25 cellular contexts compared by ENCODE assay signal in the genomic region with DNA sequence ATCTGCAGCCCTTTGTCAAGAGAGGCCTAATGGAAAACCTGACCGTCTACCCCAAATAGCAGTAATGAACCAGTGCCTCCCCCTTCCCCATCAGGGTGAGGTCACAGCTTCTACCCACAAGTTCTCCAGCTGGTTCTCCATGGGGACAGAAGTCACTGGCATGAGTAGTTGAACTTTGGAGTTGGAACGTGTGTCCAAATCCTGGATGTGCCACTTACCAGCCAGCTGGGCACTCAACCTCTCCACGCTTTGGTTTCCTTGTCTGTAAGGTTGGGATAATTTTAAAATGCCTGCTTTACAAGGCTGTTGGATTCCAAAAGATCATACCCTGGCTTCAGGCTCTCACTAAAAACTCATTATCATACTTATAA. TPM values are rescaled to one million over a fixed set of nuclear protein-coding genes. Genes with fewer than 3 reads are reported as not detected.
DNase-seq lines count a peak whose midpoint lies in the region; ATAC-seq and TF ChIP-seq lines count a peak whose summit lies in the region.
"Had no signal": no experiment of that assay in that cellular context is flagged by ENCODE, and none has a peak within 500 bp of the region (broad histone marks: within the 10 kb centered on the region; RNA-seq: fewer than 3 reads in every experiment).

No MANE protein-coding gene starts in this region.

- intact Hi-C loops in right lobe of liver (cut with DNase I) = loop anchor here (10.0 kb wide), 2 partner anchors 145 to 235 kb away; no protein-coding TSS in a partner anchor

- H3K27ac ChIP-seq in angular gyrus (ENCODE audit: low read depth, low read length) = peak overlapping the region; percentile 74
- H3K27ac ChIP-seq in esophagus (ENCODE audit: low read depth in 2 of 2, low read length in 1 of 2) = peak overlapping the region; percentile 27 to 59
- no peak overlapping the region for H3K27ac ChIP-seq in right lobe of liver
- H3K27ac ChIP-seq in tibial nerve = peak overlapping the region in 3 of 4 donors; percentile 46 to 89 (median 81)
- H3K27ac ChIP-seq: BLaER1 treated with 17β-estradiol and CSF1 and Interleukin-3, amounts not matched to agents 10 nM and 100 nM; GM23248 had no signal

- H3K36me3 ChIP-seq in esophagus (ENCODE audit: control insufficient read depth in 2 of 2, insufficient read depth in 2 of 2, low read length in 1 of 2) (no peaks in the 10 kb centered on the region), right lobe of liver (no peaks in the 10 kb centered on the region), tibial nerve (no peaks in the 10 kb centered on the region)
- H3K36me3 ChIP-seq: BLaER1 treated with 17β-estradiol and CSF1 and Interleukin-3, amounts not matched to agents 10 nM and 100 nM had no signal

- TF ChIP-seq EP300 in tibial nerve (IDR thresholded peaks at IDR 0.05) = no peak

- H3K9me3 ChIP-seq in esophagus (ENCODE audit: control insufficient read depth in 2 of 2, insufficient read depth in 1 of 2, low read depth in 1 of 2, low read length in 1 of 2) (no peaks in the 10 kb centered on the region), right lobe of liver (no peaks in the 10 kb centered on the region), tibial nerve (no peaks in the 10 kb centered on the region)
- H3K9me3 ChIP-seq: BLaER1 treated with 17β-estradiol and CSF1 and Interleukin-3, amounts not matched to agents 10 nM and 100 nM had no signal

- H3K27me3 ChIP-seq in esophagus (ENCODE audit: control insufficient read depth in 1 of 2, insufficient read depth in 2 of 2, low read length in 2 of 2) (no peaks in the 10 kb centered on the region), right lobe of liver (no peaks in the 10 kb centered on the region), tibial nerve (peaks cover 0 to 2% of the 10 kb centered on the region in 2 donors)
- H3K27me3 ChIP-seq: BLaER1 treated with 17β-estradiol and CSF1 and Interleukin-3, amounts not matched to agents 10 nM and 100 nM had no signal

- H3K4me3 ChIP-seq in esophagus (ENCODE audit: low read depth in 1 of 2, low read length in 2 of 2) (no peak overlapping the region), right lobe of liver (no peak overlapping the region), tibial nerve (no peak overlapping the region)
- H3K4me3 ChIP-seq: BLaER1 treated with 17β-estradiol and CSF1 and Interleukin-3, amounts not matched to agents 10 nM and 100 nM; GM23248; K562 had no signal

- TF ChIP-seq POLR2A in right lobe of liver (IDR thresholded peaks at IDR 0.05) = no peak
- TF ChIP-seq POLR2A in tibial nerve (IDR thresholded peaks at IDR 0.05) = no peak

- TF ChIP-seq CTCF in right lobe of liver (IDR thresholded peaks at IDR 0.05) (no peak), tibial nerve (IDR thresholded peaks at IDR 0.05) (no peak)

- ATAC-seq in right lobe of liver = peak; percentile 52 to 83 (median 63)
- ATAC-seq in HG02678 (IDR thresholded peaks at IDR 0.05; ENCODE audit: unreplicated experiment) = no peak
- no peak for ATAC-seq in HG03196 (IDR thresholded peaks at IDR 0.05; ENCODE audit: unreplicated experiment)
- ATAC-seq: K562, PC-3 had no signal

- DNase-seq in right lobe of liver (no peak), tibial nerve (ENCODE audit: low spot score in 2 of 2) (no peak), NCI-H2029 treated with DMSO at 0.1 percent for 48 hours (lab: John Stamatoyannopoulos, UW) (no peak)
- DNase-seq: CD4-positive, alpha-beta T cell; H7; Kasumi-1; NCI-H1436; NCI-H187; NCI-H2107; NCI-H526; NCI-H82; NK-92 treated with Interleukin-12 subunit alpha and Interleukin-12 subunit beta, amount 100 ng/mL, for 24 hours; PC-3 had no signal

- H3K4me1 ChIP-seq in esophagus (ENCODE audit: control insufficient read depth in 2 of 2, insufficient read depth in 2 of 2, low read length in 1 of 2) = peaks cover 0 to 4% of the 10 kb centered on the region in 2 donors
- H3K4me1 ChIP-seq in right lobe of liver = no peaks in the 10 kb centered on the region
- H3K4me1 ChIP-seq in tibial nerve = peaks cover 0 to 39% (median 11%) of the 10 kb centered on the region in 4 donors
- H3K4me1 ChIP-seq: BLaER1 treated with 17β-estradiol and CSF1 and Interleukin-3, amounts not matched to agents 10 nM and 100 nM had no signal

- 85 to 93% methylated on average over 3 of the region's 3 CpGs for WGBS in esophagus, 2 donors
- 38% methylated on average over 2 of the region's 3 CpGs for WGBS in right lobe of liver (ENCODE audit: insufficient coverage, low coverage, low lambda C conversion rate, missing lambda C conversion rate)
- WGBS in tibial nerve, 2 donors = 83 to 93% methylated on average over 3 of the region's 3 CpGs

RNA-seq across cellular contexts. Expression of a gene that starts 25.6 kb away (rescaled TPM):
- under 1 TPM in 1 of 2 donors, not detected in 1; 0.01 TPM for polyA plus RNA-seq in esophagus
- total RNA-seq in right lobe of liver = not detected
- not detected for total RNA-seq in tibial nerve
- total RNA-seq: CD4-positive, alpha-beta T cell; Daoy; G401; GM23248; H7; HT1080; K562; M059J; PC-3 had no signal
- polyA plus RNA-seq: AG04450, GM23248, K562 had no signal

Comparison
In these comparisons a context has a peak if more than half of its experiments do, and no peak if none do; other contexts are left out.
1. H3K27ac ChIP-seq: peak in angular gyrus (single experiment), esophagus (2 of 2) and tibial nerve (3 of 4); none in right lobe of liver (0 of 3).
2. ATAC-seq: peak in right lobe of liver (4 of 4); none in HG02678 (single experiment) and HG03196 (single experiment).